Comparison of ENCODE assay signal across 9 cellular contexts in the genomic region with DNA sequence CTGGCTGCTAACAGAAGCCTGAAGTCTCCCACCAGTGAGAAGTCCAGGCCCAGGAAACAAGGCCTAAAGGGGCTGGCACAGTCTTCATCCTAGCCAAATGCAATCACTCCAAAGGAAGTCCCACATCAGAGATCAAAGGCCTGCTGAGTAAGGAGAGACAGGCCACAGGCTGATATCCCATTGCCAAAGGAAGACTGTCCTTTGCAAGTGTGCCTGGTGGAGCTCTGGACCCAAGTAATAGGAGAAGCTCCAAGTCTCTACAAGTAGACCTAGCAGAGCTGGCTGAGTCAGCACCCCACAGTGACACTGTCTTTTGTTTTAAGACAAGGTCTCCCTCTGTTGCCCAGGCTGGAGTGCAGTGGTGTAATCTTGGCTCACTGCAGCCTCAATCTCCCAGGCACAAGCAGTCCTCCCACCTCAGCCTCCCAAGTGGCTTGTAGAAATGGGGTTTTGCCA. TPM values are rescaled to one million over a fixed set of nuclear protein-coding genes. Genes with fewer than 3 reads are reported as not detected.
DNase-seq lines count a peak whose midpoint lies in the region; ATAC-seq and TF ChIP-seq lines count a peak whose summit lies in the region.
"Had no signal": no experiment of that assay in that cellular context is flagged by ENCODE, and none has a peak within 500 bp of the region (broad histone marks: within the 10 kb centered on the region; RNA-seq: fewer than 3 reads in every experiment).

No MANE protein-coding gene starts in this region.

- intact Hi-C loops in HCT116 (cut with micrococcal nuclease) (no loop called here), esophagus squamous epithelium (cut with DNase I) (no loop called here)

- no peak for TF ChIP-seq RAD21 in HCT116 (IDR thresholded peaks at IDR 0.05; ENCODE audit: low read depth)

- ATAC-seq in HCT116: no peak
- ATAC-seq in HG03097 (IDR thresholded peaks at IDR 0.05; ENCODE audit: low FRiP score, unreplicated experiment): no peak

- H3K79me2 ChIP-seq in HCT116 (ENCODE audit: insufficient read depth, low read length) (peaks cover 18% of the 10 kb centered on the region), SU-DHL-6 (ENCODE audit: insufficient read depth, low read length) (no peaks in the 10 kb centered on the region)

- no peaks in the 10 kb centered on the region for H3K27me3 ChIP-seq in HCT116 (ENCODE audit: insufficient read depth, low read length)
- no peaks in the 10 kb centered on the region for H3K27me3 ChIP-seq in SU-DHL-6 (ENCODE audit: low read length)
- no peaks in the 10 kb centered on the region for H3K27me3 ChIP-seq in esophagus squamous epithelium

- no peaks in the 10 kb centered on the region for H3K9me3 ChIP-seq in HCT116 (ENCODE audit: control insufficient read depth in 1 of 2, insufficient read depth in 1 of 2, low read depth in 1 of 2, low read length in 2 of 2)
- H3K9me3 ChIP-seq in SU-DHL-6 (ENCODE audit: insufficient read depth, low read length): no peaks in the 10 kb centered on the region
- no peaks in the 10 kb centered on the region for H3K9me3 ChIP-seq in esophagus squamous epithelium

- H3F3A ChIP-seq in SU-DHL-6 (ENCODE audit: insufficient read depth): peaks cover 21% of the 10 kb centered on the region

- H3K4me2 ChIP-seq in HCT116 (ENCODE audit: low read length) (peak overlapping the region; percentile 93), SU-DHL-6 (ENCODE audit: low read depth, low read length, poor library complexity, severe bottlenecking) (no peak overlapping the region)

- CTCF ChIA-PET in HCT116 (lab: Charles Lee): no interaction called here

- TF ChIP-seq CTCF in HCT116 (IDR thresholded peaks at IDR 0.05 in 2 of 3, conservative IDR thresholded peaks at IDR 0.05 in 1 of 3; ENCODE audit: borderline replicate concordance in 1 of 3, insufficient read depth in 1 of 3, low read depth in 2 of 3, low read length in 2 of 3) (no peak), SU-DHL-6 (IDR thresholded peaks at IDR 0.05; ENCODE audit: insufficient read depth, low read length, poor library complexity, severe bottlenecking) (no peak), esophagus squamous epithelium (IDR thresholded peaks at IDR 0.05) (no peak)

- RAD21 ChIA-PET in HCT116 (lab: Charles Lee; ENCODE audit: low non-redundant PET in 1 of 2, low total read pairs in 2 of 2, uncharacterized antibody in 2 of 2, unreplicated experiment in 2 of 2): no interaction called here

- H2AFZ ChIP-seq in HCT116 (ENCODE audit: low read depth, low read length, poor library complexity, severe bottlenecking) (no peak overlapping the region), SU-DHL-6 (ENCODE audit: low read depth, low read length, severe bottlenecking) (no peak overlapping the region)

- no TSS peak for BruUV-seq in HCT116 (replicated peaks; lab: Mats Ljungman, UMichigan)

- H3K4me3 ChIP-seq in HCT116 (replicated peaks in 1 of 2; ENCODE audit: low read depth in 1 of 2, low read length in 2 of 2): no peak overlapping the region
- no peak overlapping the region for H3K4me3 ChIP-seq in SU-DHL-6 (ENCODE audit: insufficient read depth, low read length, poor library complexity, severe bottlenecking)
- peak overlapping the region in 1 of 4 donors; percentile 68 for H3K4me3 ChIP-seq in esophagus squamous epithelium
- no peak overlapping the region for H3K4me3 ChIP-seq in skin epidermis
- H3K4me3 ChIP-seq: lung had no signal

- DNase-seq in HCT116 (ENCODE audit: low read depth, low spot score): no peak
- DNase-seq in esophagus squamous epithelium (lab: John Stamatoyannopoulos, UW): no peak
- no peak for DNase-seq in NAMALWA (ENCODE audit: low spot score)
- DNase-seq in COLO829 (ENCODE audit: low spot score): no peak
- no peak for DNase-seq in SKM-1 treated with dmso at 0.1 percent for 144 hours (lab: John Stamatoyannopoulos, UW; ENCODE audit: unreplicated experiment)

- H4K20me1 ChIP-seq in HCT116 (ENCODE audit: insufficient read depth): no peaks in the 10 kb centered on the region
- no peaks in the 10 kb centered on the region for H4K20me1 ChIP-seq in SU-DHL-6 (ENCODE audit: low read depth, low read length)

- H3K36me3 ChIP-seq in HCT116 (ENCODE audit: control insufficient read depth in 1 of 2, insufficient read depth in 2 of 2, low read length in 2 of 2): peaks cover 2 to 13% of the 10 kb centered on the region in 2 experiments; a peak in 1 of 4 replicates
- no peaks in the 10 kb centered on the region for H3K36me3 ChIP-seq in SU-DHL-6 (ENCODE audit: low read length)
- peaks cover 0 to 48% (median 0%) of the 10 kb centered on the region in 3 donors for H3K36me3 ChIP-seq in esophagus squamous epithelium

- no peak for TF ChIP-seq POLR2A in HCT116 (IDR thresholded peaks at IDR 0.05; ENCODE audit: borderline replicate concordance, extremely low read depth, insufficient read depth, insufficient read length)
- TF ChIP-seq POLR2A in esophagus squamous epithelium (IDR thresholded peaks at IDR 0.05): peak in 2 of 4 donors; percentile 15 to 20

- peak overlapping the region; percentile 96 for H3K9ac ChIP-seq in HCT116 (ENCODE audit: low read length)
- H3K9ac ChIP-seq in SU-DHL-6 (ENCODE audit: low read length): peak overlapping the region; percentile 93; the same call in 1 of the 2 replicates

- H3K4me1 ChIP-seq in HCT116 (ENCODE audit: control insufficient read depth in 1 of 2, insufficient read depth in 2 of 2, low read length in 2 of 2): peaks cover 39 to 75% of the 10 kb centered on the region in 2 experiments
- peaks cover 40 to 89% (median 47%) of the 10 kb centered on the region in 3 donors for H3K4me1 ChIP-seq in esophagus squamous epithelium

- H3K9me2 ChIP-seq in HCT116 (ENCODE audit: insufficient read depth) (no peaks in the 10 kb centered on the region), SU-DHL-6 (replicated peaks; ENCODE audit: insufficient read depth, low read length) (no peaks in the 10 kb centered on the region)

- POLR2A ChIA-PET in HCT116 (lab: Charles Lee): interaction anchor here (1.3 to 2.6 kb wide), 3 partner anchors 9 to 14 kb away, joined by 4 to 16 read pairs (median 11); a partner anchor contains a TSS

- H3K27ac ChIP-seq in HCT116 (ENCODE audit: low read depth, low read length) (peak overlapping the region; percentile 95), SU-DHL-6 (ENCODE audit: low read depth, low read length) (peak overlapping the region; percentile 7; the same call in 1 of the 2 replicates), esophagus squamous epithelium (peak overlapping the region; percentile 95 to 98 (median 96)), skin epidermis (peak overlapping the region in 19 of 21 experiments; percentile 16 to 98 (median 95))

TF ChIP-seq in HCT116, 20 proteins besides CTCF, POLR2A, EP300 and RAD21:
- TF ChIP-seq, protein P1, sequence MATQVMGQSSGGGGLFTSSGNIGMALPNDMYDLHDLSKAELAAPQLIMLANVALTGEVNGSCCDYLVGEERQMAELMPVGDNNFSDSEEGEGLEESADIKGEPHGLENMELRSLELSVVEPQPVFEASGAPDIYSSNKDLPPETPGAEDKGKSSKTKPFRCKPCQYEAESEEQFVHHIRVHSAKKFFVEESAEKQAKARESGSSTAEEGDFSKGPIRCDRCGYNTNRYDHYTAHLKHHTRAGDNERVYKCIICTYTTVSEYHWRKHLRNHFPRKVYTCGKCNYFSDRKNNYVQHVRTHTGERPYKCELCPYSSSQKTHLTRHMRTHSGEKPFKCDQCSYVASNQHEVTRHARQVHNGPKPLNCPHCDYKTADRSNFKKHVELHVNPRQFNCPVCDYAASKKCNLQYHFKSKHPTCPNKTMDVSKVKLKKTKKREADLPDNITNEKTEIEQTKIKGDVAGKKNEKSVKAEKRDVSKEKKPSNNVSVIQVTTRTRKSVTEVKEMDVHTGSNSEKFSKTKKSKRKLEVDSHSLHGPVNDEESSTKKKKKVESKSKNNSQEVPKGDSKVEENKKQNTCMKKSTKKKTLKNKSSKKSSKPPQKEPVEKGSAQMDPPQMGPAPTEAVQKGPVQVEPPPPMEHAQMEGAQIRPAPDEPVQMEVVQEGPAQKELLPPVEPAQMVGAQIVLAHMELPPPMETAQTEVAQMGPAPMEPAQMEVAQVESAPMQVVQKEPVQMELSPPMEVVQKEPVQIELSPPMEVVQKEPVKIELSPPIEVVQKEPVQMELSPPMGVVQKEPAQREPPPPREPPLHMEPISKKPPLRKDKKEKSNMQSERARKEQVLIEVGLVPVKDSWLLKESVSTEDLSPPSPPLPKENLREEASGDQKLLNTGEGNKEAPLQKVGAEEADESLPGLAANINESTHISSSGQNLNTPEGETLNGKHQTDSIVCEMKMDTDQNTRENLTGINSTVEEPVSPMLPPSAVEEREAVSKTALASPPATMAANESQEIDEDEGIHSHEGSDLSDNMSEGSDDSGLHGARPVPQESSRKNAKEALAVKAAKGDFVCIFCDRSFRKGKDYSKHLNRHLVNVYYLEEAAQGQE (IDR thresholded peaks at IDR 0.05; ENCODE audit: low read depth): no peak
- TF ChIP-seq SIN3A (IDR thresholded peaks at IDR 0.05; ENCODE audit: low read depth) (no peak), EGR1 (IDR thresholded peaks at IDR 0.05; ENCODE audit: low read depth) (no peak), YY1 (IDR thresholded peaks at IDR 0.05; ENCODE audit: extremely low read depth, insufficient replicate concordance, low read depth, low read length) (no peak), TCF7L2 (IDR thresholded peaks at IDR 0.05; ENCODE audit: borderline replicate concordance, extremely low read depth, insufficient read depth, insufficient read length) (peak; percentile 58)

RNA-seq across cellular contexts. Expression of a gene that starts 4.5 kb away (rescaled TPM):
- total RNA-seq in HCT116 (2021; ENCODE audit: unreplicated experiment) (45.9 TPM), esophagus squamous epithelium (10 to 100 TPM in 3 of 4 donors, 1 to 10 TPM in 1; 4.2 to 16.2 (median 11.7) TPM)
- 74.3 and 81.3 TPM in 2 replicates for polyA plus RNA-seq in HCT116 (2012)

RNA-seq across cellular contexts. Expression of a gene that starts 13.3 kb away (rescaled TPM):
- total RNA-seq in HCT116 (2021; ENCODE audit: unreplicated experiment) (29.6 TPM), esophagus squamous epithelium (1 to 10 TPM; 1.4 to 6.9 (median 5.2) TPM)
- polyA plus RNA-seq in HCT116 (2012): 36.9 and 43.3 TPM in 2 replicates

RNA-seq across cellular contexts. Expression of a gene that starts 13.4 kb away (rescaled TPM):
- total RNA-seq in HCT116 (2021; ENCODE audit: unreplicated experiment): 19.9 TPM
- polyA plus RNA-seq in HCT116 (2012): 5.9 and 6.9 TPM in 2 replicates
- 10 to 100 TPM in 2 of 4 donors, 1 to 10 TPM in 2; 7.0 to 10.9 (median 9.7) TPM for total RNA-seq in esophagus squamous epithelium

RNA-seq across cellular contexts. Expression of a gene that starts 13.7 kb away (rescaled TPM):
- 2,006 TPM for total RNA-seq in HCT116 (2021; ENCODE audit: unreplicated experiment)
- polyA plus RNA-seq in HCT116 (2012): 3,599 and 4,255 TPM in 2 replicates
- 1,000 to 10,000 TPM; 1,870 to 2,808 (median 2,491) TPM for total RNA-seq in esophagus squamous epithelium

RNA-seq across cellular contexts. Expression of a gene that starts 17.8 kb away (rescaled TPM):
- total RNA-seq in HCT116 (2021; ENCODE audit: unreplicated experiment) (6.8 TPM), esophagus squamous epithelium (10 to 100 TPM in 1 of 4 donors, 1 to 10 TPM in 3; 3.1 to 12.3 (median 8.6) TPM)
- 1.9 and 3.1 TPM in 2 replicates for polyA plus RNA-seq in HCT116 (2012)

Comparison
In these comparisons a context has a peak if more than half of its experiments do, and no peak if none do; other contexts are left out.
1. H3K27ac ChIP-seq: peak in every context shown above with its lines; median percentile 96 in esophagus squamous epithelium; 95 in HCT116; 95 in skin epidermis; 7 in SU-DHL-6.